20 cellular contexts compared by ENCODE assay signal in the genomic region with DNA sequence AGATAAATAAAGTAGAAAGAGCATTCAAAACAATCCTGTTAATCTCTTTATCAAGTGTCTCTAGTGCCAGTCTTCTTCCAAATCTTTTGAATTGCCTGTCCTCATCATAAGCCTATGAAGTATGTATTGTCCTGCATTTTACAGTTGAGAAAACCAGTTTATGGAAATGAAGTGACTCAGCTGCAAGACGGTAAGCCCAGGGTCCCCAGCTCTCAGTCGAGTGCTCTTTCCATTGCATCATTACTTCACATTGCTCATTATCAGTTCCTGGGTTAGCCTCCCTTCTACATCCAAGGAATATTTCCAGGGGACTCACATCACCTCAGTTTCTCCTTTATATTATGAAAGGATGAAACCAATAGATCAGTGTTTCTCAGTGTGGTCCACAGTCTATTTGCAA. TPM values are rescaled to one million over a fixed set of nuclear protein-coding genes. Genes with fewer than 3 reads are reported as not detected.
"Had no signal": no experiment of that assay in that cellular context is flagged by ENCODE, and none has a peak within 500 bp of the region (broad histone marks: within the 10 kb centered on the region; RNA-seq: fewer than 3 reads in every experiment).

No MANE protein-coding gene starts in this region.

- H3K36me3 Mint-ChIP-seq: stimulated activated effector memory CD8-positive, alpha-beta T cell treated with anti-CD3 and anti-CD28 coated beads, Interleukin-12 subunit alpha, Interleukin-12 subunit beta, amount 100 ng/mL, for 72 hours had no signal

- H3K4me3 ChIP-seq: adrenal gland, neural progenitor cell, prostate gland, testis had no signal

- H3K27ac ChIP-seq: neural progenitor cell, prostate gland, testis, VCaP had no signal

- H3K36me3 ChIP-seq: adrenal gland, neural progenitor cell, prostate gland had no signal

- H3K4me1 ChIP-seq: neural progenitor cell, prostate gland had no signal

- H3K4me1 Mint-ChIP-seq: endodermal cell; immature natural killer cell; stimulated activated effector memory CD8-positive, alpha-beta T cell treated with anti-CD3 and anti-CD28 coated beads, Interleukin-12 subunit alpha, Interleukin-12 subunit beta, amount 100 ng/mL, for 72 hours had no signal

- H3K27me3 ChIP-seq: adrenal gland, neural progenitor cell, testis had no signal

- H3K27ac Mint-ChIP-seq: activated naive CD4-positive, alpha-beta T cell treated with anti-CD3 and anti-CD28 coated beads, Interleukin-2, amount 50 U/mL, for 72 hours; endodermal cell; immature natural killer cell; naive thymus-derived CD4-positive, alpha-beta T cell; neural progenitor cell; stimulated activated effector memory CD8-positive, alpha-beta T cell treated with anti-CD3 and anti-CD28 coated beads, Interleukin-12 subunit alpha, Interleukin-12 subunit beta, amount 100 ng/mL, for 72 hours had no signal

- H3K9me3 ChIP-seq: prostate gland, testis had no signal

- DNase-seq: activated CD4-positive, alpha-beta T cell treated with anti-CD3 and anti-CD28 coated beads, Interleukin-2, amount 50 U/mL, for 1 hour; activated CD4-positive, CD25-positive, alpha-beta regulatory T cell treated with anti-CD3 and anti-CD28 coated beads, Interleukin-2, amount 50 U/mL, for 72 hours; activated gamma-delta T cell; adrenal gland; central memory CD4-positive, alpha-beta T cell; endodermal cell; immature natural killer cell; mesendoderm; naive thymus-derived CD4-positive, alpha-beta T cell; right cardiac atrium; small intestine; stimulated activated CD4-positive, alpha-beta T cell treated with anti-CD3 and anti-CD28 coated beads, Interleukin-4, amount 100 ng/mL, for 24 hours; T1000; testis had no signal

- H3K4me3 Mint-ChIP-seq: endodermal cell; immature natural killer cell; naive thymus-derived CD4-positive, alpha-beta T cell; neural progenitor cell; stimulated activated effector memory CD8-positive, alpha-beta T cell treated with anti-CD3 and anti-CD28 coated beads, Interleukin-12 subunit alpha, Interleukin-12 subunit beta, amount 100 ng/mL, for 72 hours had no signal

RNA-seq across cellular contexts. Expression of gene P4HA3, which starts 9.1 kb away (rescaled TPM):
- total RNA-seq: activated naive CD4-positive, alpha-beta T cell treated with anti-CD3 and anti-CD28 coated beads, Interleukin-2, amount 50 U/mL, for 72 hours; endodermal cell; naive thymus-derived CD4-positive, alpha-beta T cell; T-helper 1 cell treated with Interleukin-12 subunit alpha and Interleukin-12 subunit beta and Interleukin-4 antibody, amounts not matched to agents 30 ng/mL and 1 ng/mL, for 36 hours had no signal
- polyA plus RNA-seq: immature natural killer cell; naive thymus-derived CD4-positive, alpha-beta T cell had no signal
